Comparison of ENCODE assay signal across 9 cellular contexts in the genomic region with DNA sequence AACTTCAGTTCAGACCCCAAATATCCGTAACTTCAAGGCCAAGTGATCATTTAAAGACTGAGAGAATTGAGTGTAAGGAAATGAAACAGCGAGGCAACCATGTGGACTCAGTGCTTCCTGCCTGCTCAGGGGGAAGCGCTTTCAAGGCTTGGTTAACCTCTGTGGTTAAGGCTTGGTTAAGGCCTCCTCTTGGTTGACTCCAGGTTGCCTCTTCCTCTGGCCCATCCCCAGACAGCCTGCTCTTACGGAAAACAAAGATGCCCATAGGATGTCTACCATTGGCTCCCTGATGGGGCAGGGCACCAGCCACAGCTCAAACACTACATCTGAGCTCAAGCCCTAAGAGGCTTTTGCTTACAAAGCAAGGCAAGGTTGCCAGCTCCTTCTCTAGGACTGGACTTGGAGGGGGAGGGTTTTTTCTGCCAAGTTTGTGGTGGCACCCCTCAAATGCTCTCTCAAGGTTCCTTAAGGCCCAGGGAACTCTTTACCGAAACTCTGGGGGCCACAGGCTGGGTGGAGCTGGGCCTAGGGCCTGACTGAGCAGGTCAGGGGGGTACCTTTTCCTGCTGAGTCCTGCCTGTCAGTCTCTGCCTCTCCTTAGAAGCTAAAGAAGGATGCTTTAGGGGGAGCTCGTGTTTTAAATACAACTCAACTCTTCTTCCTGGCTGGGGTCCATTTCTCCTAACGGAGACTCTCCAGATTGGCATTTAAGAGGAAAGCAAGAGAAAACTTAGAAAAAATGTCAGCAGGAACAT. TPM values are rescaled to one million over a fixed set of nuclear protein-coding genes. Genes with fewer than 3 reads are reported as not detected.
DNase-seq lines count a peak whose midpoint lies in the region; ATAC-seq and TF ChIP-seq lines count a peak whose summit lies in the region.
"Had no signal": no experiment of that assay in that cellular context is flagged by ENCODE, and none has a peak within 500 bp of the region (broad histone marks: within the 10 kb centered on the region; RNA-seq: fewer than 3 reads in every experiment).

No MANE protein-coding gene starts in this region.

- no peaks in the 10 kb centered on the region for H3K79me1 ChIP-seq in H9 (ENCODE audit: insufficient read depth, low read depth, low read length, poor library complexity, severe bottlenecking)

- H4K8ac ChIP-seq in H9 (replicated peaks; ENCODE audit: insufficient read length, low read depth, low read length) = no peak overlapping the region

- no peak overlapping the region for H2AK5ac ChIP-seq in H9 (ENCODE audit: insufficient read length, low read length)

- no peak overlapping the region for H2BK5ac ChIP-seq in H9 (ENCODE audit: insufficient read length, low read length)

- no peak overlapping the region for H3K23ac ChIP-seq in H9 (ENCODE audit: insufficient read length, low read depth, low read length)

- H3K23me2 ChIP-seq in H9 (ENCODE audit: insufficient read length, low read depth, low read length, poor library complexity, severe bottlenecking) = no peaks in the 10 kb centered on the region

- H3K27ac ChIP-seq in H9 (ENCODE audit: insufficient read length, low read depth, low read length) = no peak overlapping the region

- H4K20me1 ChIP-seq in H9 (ENCODE audit: control insufficient read depth, insufficient read depth, insufficient read length) = no peaks in the 10 kb centered on the region

- H3K27me3 ChIP-seq in H9 (ENCODE audit: insufficient read depth, low read length) = no peaks in the 10 kb centered on the region; the same call in 1 of the 2 replicates

- H2BK20ac ChIP-seq in H9 (ENCODE audit: low read depth, low read length, poor library complexity, severe bottlenecking) = no peak overlapping the region

- no peak overlapping the region for H2BK120ac ChIP-seq in H9 (ENCODE audit: low read depth, low read length, poor library complexity, severe bottlenecking)

- no peaks in the 10 kb centered on the region for H3K36me3 Mint-ChIP-seq in activated naive CD8-positive, alpha-beta T cell treated with anti-CD3 and anti-CD28 coated beads, Interleukin-2, amount 50 U/mL, for 24 hours (ENCODE audit: low read depth)
- no peaks in the 10 kb centered on the region for H3K36me3 Mint-ChIP-seq in H9 (ENCODE audit: insufficient read depth in 1 of 3, low read depth in 3 of 3)

- no peak overlapping the region for H3K4me2 ChIP-seq in H9 (ENCODE audit: insufficient read depth, insufficient read length, low read length)

- no peak overlapping the region for H3K56ac ChIP-seq in H9 (ENCODE audit: insufficient read length, low read depth, low read length)

- no peaks in the 10 kb centered on the region for H3K9me3 ChIP-seq in H9 (ENCODE audit: control insufficient read depth, low read depth, low read length)

- H3K79me2 ChIP-seq in H9 (ENCODE audit: insufficient read depth, low read length) = no peaks in the 10 kb centered on the region

- H2AFZ ChIP-seq in H9 (ENCODE audit: low read length) = no peak overlapping the region

- H3K9me3 Mint-ChIP-seq in activated naive CD8-positive, alpha-beta T cell treated with anti-CD3 and anti-CD28 coated beads, Interleukin-2, amount 50 U/mL, for 24 hours = no peaks in the 10 kb centered on the region
- no peaks in the 10 kb centered on the region for H3K9me3 Mint-ChIP-seq in H9
- H3K9me3 Mint-ChIP-seq: dendritic cell treated with granulocyte-macrophage colony-stimulating factor and Interleukin-4, amounts not matched to agents 40 ng/mL and 50 ng/mL, for 4 days had no signal

- H3K18ac ChIP-seq in H9 (ENCODE audit: insufficient read length, low read depth, low read length) = no peak overlapping the region

- H3K4me1 ChIP-seq in H9 (ENCODE audit: insufficient read depth, low read length) = no peaks in the 10 kb centered on the region

- H4K91ac ChIP-seq in H9 (ENCODE audit: insufficient read length, low read depth, low read length) = no peak overlapping the region

- no peak overlapping the region for H2BK12ac ChIP-seq in H9 (ENCODE audit: insufficient read length, low read depth, low read length)

- DNase-seq in HCEC 1CT (peak; percentile 16), NAMALWA (ENCODE audit: low spot score) (peak; percentile 61), NCI-H2107 (lab: John Stamatoyannopoulos, UW) (no peak), NCI-H1417 treated with DMSO at 0.1 percent for 48 hours (lab: John Stamatoyannopoulos, UW) (no peak), H9 (no peak)
- peak; percentile 54 for DNase-seq in activated naive CD8-positive, alpha-beta T cell treated with anti-CD3 and anti-CD28 coated beads, Interleukin-2, amount 50 U/mL, for 24 hours
- DNase-seq in stimulated activated naive CD4-positive, alpha-beta T cell treated with Interleukin-2 at 50 U/mL for 16 hours (lab: John Stamatoyannopoulos, UW) = peak; percentile 19

- no peak overlapping the region for H3K14ac ChIP-seq in H9 (ENCODE audit: insufficient read depth, low read length)

- H3K4me3 Mint-ChIP-seq in activated naive CD8-positive, alpha-beta T cell treated with anti-CD3 and anti-CD28 coated beads, Interleukin-2, amount 50 U/mL, for 24 hours = no peak overlapping the region
- H3K4me3 Mint-ChIP-seq in H9 = no peak overlapping the region; a peak in 1 of 5 replicates
- H3K4me3 Mint-ChIP-seq: dendritic cell treated with granulocyte-macrophage colony-stimulating factor and Interleukin-4, amounts not matched to agents 40 ng/mL and 50 ng/mL, for 4 days had no signal

- H3K4ac ChIP-seq in H9 (ENCODE audit: low read depth, low read length) = no peak overlapping the region

- TF ChIP-seq CTCF in H9 (conservative IDR thresholded peaks at IDR 0.05) = no peak

- H2BK15ac ChIP-seq in H9 (ENCODE audit: low read depth, low read length) = no peak overlapping the region

- H3K4me1 Mint-ChIP-seq in activated naive CD8-positive, alpha-beta T cell treated with anti-CD3 and anti-CD28 coated beads, Interleukin-2, amount 50 U/mL, for 24 hours = peaks cover 26% of the 10 kb centered on the region
- peaks cover 13 to 18% of the 10 kb centered on the region in 2 experiments for H3K4me1 Mint-ChIP-seq in H9

- ATAC-seq in GM18502 (IDR thresholded peaks at IDR 0.05; ENCODE audit: poor library complexity, unreplicated experiment) = peak; percentile 96
- peak; percentile 93 for ATAC-seq in activated naive CD8-positive, alpha-beta T cell treated with anti-CD3 and anti-CD28 coated beads, Interleukin-2, amount 50 U/mL, for 24 hours

- no CpG with 5 or more reads among the region's 7 CpGs for whole genome bisulfite sequencing in H9 (ENCODE audit: extremely low coverage, insufficient read length, low lambda C conversion rate)

- H3K27ac Mint-ChIP-seq in activated naive CD8-positive, alpha-beta T cell treated with anti-CD3 and anti-CD28 coated beads, Interleukin-2, amount 50 U/mL, for 24 hours = peak overlapping the region; percentile 79
- peak overlapping the region in 1 of 3 experiments; percentile 31; a peak in 1 of 7 replicates for H3K27ac Mint-ChIP-seq in H9
- H3K27ac Mint-ChIP-seq: dendritic cell treated with granulocyte-macrophage colony-stimulating factor and Interleukin-4, amounts not matched to agents 40 ng/mL and 50 ng/mL, for 4 days had no signal

- H3K9ac ChIP-seq in H9 (ENCODE audit: extremely low read depth, insufficient read length, low read length) = no peak overlapping the region

- H3K27me3 Mint-ChIP-seq in activated naive CD8-positive, alpha-beta T cell treated with anti-CD3 and anti-CD28 coated beads, Interleukin-2, amount 50 U/mL, for 24 hours = peaks cover 30% of the 10 kb centered on the region
- H3K27me3 Mint-ChIP-seq in H9 (ENCODE audit: low read depth) = peaks cover 95% of the 10 kb centered on the region

- no peak overlapping the region for H3T11ph ChIP-seq in H9 (ENCODE audit: low read length)

- H4K5ac ChIP-seq in H9 (ENCODE audit: insufficient read length, low read depth, low read length) = no peak overlapping the region

RNA-seq across cellular contexts. Expression of a gene that starts 13.7 kb away (rescaled TPM):
- 10.8 and 11.4 TPM in 2 replicates for total RNA-seq in H9 (2021)

RNA-seq across cellular contexts. Expression of a gene that starts 27.1 kb away (rescaled TPM):
- 40.4 and 43.7 TPM in 2 replicates for total RNA-seq in H9 (2021)

Comparison
In these comparisons a context has a peak if more than half of its experiments do, and no peak if none do; other contexts are left out.
1. DNase-seq: peak in HCEC 1CT (single experiment), NAMALWA (single experiment), activated naive CD8-positive, alpha-beta T cell treated with anti-CD3 and anti-CD28 coated beads, Interleukin-2, amount 50 U/mL, for 24 hours (single experiment) and stimulated activated naive CD4-positive, alpha-beta T cell treated with Interleukin-2 at 50 U/mL for 16 hours (single experiment); none in NCI-H2107 (single experiment), NCI-H1417 treated with DMSO at 0.1 percent for 48 hours (single experiment) and H9 (single experiment).